8 cellular contexts compared by ENCODE assay signal in genomic region chr1:77538956-77539509, GRCh38.
DNase-seq lines count a peak whose midpoint lies in the region; ATAC-seq and TF ChIP-seq lines count a peak whose summit lies in the region.

No MANE protein-coding gene starts in this region.

- no peak for TF ChIP-seq CTCF in WI38 (IDR thresholded peaks at IDR 0.05; ENCODE audit: low read depth, low read length)
- TF ChIP-seq CTCF in liver (IDR thresholded peaks at IDR 0.05; ENCODE audit: low read depth, low read length, missing input control): no peak

- ATAC-seq in Right ventricle myocardium inferior: peak; percentile 53
- peak; percentile 73 for ATAC-seq in HG03342 (IDR thresholded peaks at IDR 0.05; ENCODE audit: unreplicated experiment)

- no peaks in the 10 kb centered on the region for H3K9me3 ChIP-seq in liver (ENCODE audit: control insufficient read depth in 4 of 4, low read length in 3 of 4)

- peak in 1 of 2 donors; percentile 26 for TF ChIP-seq RAD21 in liver (IDR thresholded peaks at IDR 0.05)

- peak overlapping the region in 1 of 2 donors; percentile 21 for H3K27ac ChIP-seq in liver (ENCODE audit: low read depth in 1 of 2, low read length in 2 of 2)

- H3K4me3 ChIP-seq in WI38 (ENCODE audit: low read depth, low read length) (peak overlapping the region; percentile 34), liver (ENCODE audit: low read depth in 1 of 3, low read length in 3 of 3) (no peak overlapping the region)

- H3K27me3 ChIP-seq in liver (ENCODE audit: control insufficient read depth in 4 of 4, insufficient read depth in 4 of 4, low read length in 3 of 4): no peaks in the 10 kb centered on the region

- intact Hi-C loops in Right ventricle myocardium inferior (cut with DNase I) (loop anchor here (10.0 kb wide), 1 partner anchor 146 kb away; the partner anchor contains the start of gene ZZZ3), cardiac septum (cut with DNase I) (loop anchor here (5.0 to 10.0 kb wide), 2 partner anchors 143 to 324 kb away; partner anchors contain the start of genes PIGK and ZZZ3)

- no peaks in the 10 kb centered on the region for H3K36me3 ChIP-seq in liver (ENCODE audit: control insufficient read depth in 4 of 4, insufficient read depth in 3 of 4, low read depth in 1 of 4, low read length in 3 of 4)

- H3K4me1 ChIP-seq in liver (ENCODE audit: control insufficient read depth in 4 of 4, insufficient read depth in 4 of 4, low read length in 3 of 4): peaks cover 0 to 14% (median 10%) of the 10 kb centered on the region in 4 donors

- 26% methylated on average over 7 of the region's 7 CpGs for WGBS in liver

- DNase-seq in Right ventricle myocardium inferior (ENCODE audit: missing footprints): no peak
- no peak for DNase-seq in cardiac septum (ENCODE audit: low spot score)
- no peak for DNase-seq in activated CD4-positive, alpha-beta T cell treated with anti-CD3 and anti-CD28 coated beads, Interleukin-2, amount 50 U/mL, for 4 hours
- DNase-seq in NCI-H2227 treated with DMSO at 0.1 percent for 48 hours (lab: John Stamatoyannopoulos, UW): no peak
- no peak for DNase-seq in NCI-H187 (lab: John Stamatoyannopoulos, UW)

- H3K9ac ChIP-seq in liver (ENCODE audit: low read depth in 1 of 2, low read length in 2 of 2): no peak overlapping the region

TF ChIP-seq in liver, 16 proteins besides CTCF, POLR2A, EP300 and RAD21:
- TF ChIP-seq FOXA2 (IDR thresholded peaks at IDR 0.05): peak; percentile 89
- peak; percentile 63 for TF ChIP-seq MAX (IDR thresholded peaks at IDR 0.05)
- no peak for TF ChIP-seq JUND (IDR thresholded peaks at IDR 0.05)
- no peak for TF ChIP-seq TAF1 (conservative IDR thresholded peaks at IDR 0.05)
- peak; percentile 4 to 61 for TF ChIP-seq HNF4A (conservative IDR thresholded peaks at IDR 0.05)
- no peak for TF ChIP-seq HNF4G (IDR thresholded peaks at IDR 0.05)
- TF ChIP-seq YY1 (IDR thresholded peaks at IDR 0.05): peak; percentile 52
- TF ChIP-seq SP1 (IDR thresholded peaks at IDR 0.05): peak; percentile 35
- TF ChIP-seq NR2F2 (IDR thresholded peaks at IDR 0.05): no peak
- TF ChIP-seq FOXA1 (IDR thresholded peaks at IDR 0.05): peak; percentile 79
- peak; percentile 21 for TF ChIP-seq REST (IDR thresholded peaks at IDR 0.05)
- TF ChIP-seq EGR1 (IDR thresholded peaks at IDR 0.05; ENCODE audit: low read depth in 2 of 2): no peak
- no peak for TF ChIP-seq ATF3 (IDR thresholded peaks at IDR 0.05)
- no peak for TF ChIP-seq GABPA (IDR thresholded peaks at IDR 0.05 in 1 of 2, conservative IDR thresholded peaks at IDR 0.05 in 1 of 2)
- TF ChIP-seq ZBTB33 (IDR thresholded peaks at IDR 0.05): peak; percentile 65
- peak in 1 of 2 donors; percentile 44 for TF ChIP-seq RXRA (IDR thresholded peaks at IDR 0.05)
